In the genomic region with DNA sequence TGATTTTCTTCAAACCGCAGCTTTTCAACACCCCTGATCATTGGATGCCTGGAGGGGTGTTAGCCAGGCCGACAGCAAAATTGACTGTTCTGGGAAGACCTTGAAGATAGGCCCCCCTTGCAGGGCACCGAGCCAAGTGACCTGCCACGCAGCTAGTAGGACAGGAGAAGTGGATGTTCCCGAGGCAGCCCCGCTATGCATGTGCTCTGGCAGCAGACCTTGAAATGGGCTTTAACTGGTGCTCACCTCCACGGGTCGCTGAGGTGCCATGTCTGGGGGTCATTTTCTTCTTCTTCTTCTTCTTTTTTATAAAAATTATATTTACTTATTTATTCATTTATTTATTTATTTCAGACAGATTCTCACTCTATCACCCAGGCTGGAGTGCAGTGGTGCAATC, we compare ENCODE assay signal across 13 cellular contexts. TPM values are rescaled to one million over a fixed set of nuclear protein-coding genes. Genes with fewer than 3 reads are reported as not detected.
DNase-seq lines count a peak whose midpoint lies in the region; ATAC-seq and TF ChIP-seq lines count a peak whose summit lies in the region.
"Had no signal": no experiment of that assay in that cellular context is flagged by ENCODE, and none has a peak within 500 bp of the region (broad histone marks: within the 10 kb centered on the region; RNA-seq: fewer than 3 reads in every experiment).

No MANE protein-coding gene starts in this region.

- no peaks in the 10 kb centered on the region for H3K36me3 ChIP-seq in right atrium auricular region
- H3K36me3 ChIP-seq in sigmoid colon: no peaks in the 10 kb centered on the region
- H3K36me3 ChIP-seq in aorta (ENCODE audit: control insufficient read depth in 1 of 2, insufficient read depth in 2 of 2, low read length in 1 of 2): no peaks in the 10 kb centered on the region
- H3K36me3 ChIP-seq: BLaER1 treated with 17β-estradiol and CSF1 and Interleukin-3, amounts not matched to agents 10 nM and 100 nM; HAP-1 had no signal

- H3K4me3 ChIP-seq in right atrium auricular region: no peak overlapping the region
- no peak overlapping the region for H3K4me3 ChIP-seq in coronary artery
- no peak overlapping the region for H3K4me3 ChIP-seq in sigmoid colon
- no peak overlapping the region for H3K4me3 ChIP-seq in aorta (ENCODE audit: low read length in 2 of 2)
- H3K4me3 ChIP-seq: BLaER1 treated with 17β-estradiol and CSF1 and Interleukin-3, amounts not matched to agents 10 nM and 100 nM; HAP-1 had no signal

- TF ChIP-seq EP300 in sigmoid colon (IDR thresholded peaks at IDR 0.05): no peak

- intact Hi-C loops in cardiac septum (cut with DNase I) (no loop called here), sigmoid colon (cut with DNase I) (no loop called here), aorta (cut with DNase I) (no loop called here)

- H3K27ac ChIP-seq in right atrium auricular region (no peak overlapping the region), coronary artery (no peak overlapping the region), sigmoid colon (no peak overlapping the region), aorta (ENCODE audit: low read depth in 1 of 2, low read length in 2 of 2) (no peak overlapping the region)
- H3K27ac ChIP-seq: BLaER1 treated with 17β-estradiol and CSF1 and Interleukin-3, amounts not matched to agents 10 nM and 100 nM had no signal

- H3K9me3 ChIP-seq in right atrium auricular region: no peaks in the 10 kb centered on the region
- H3K9me3 ChIP-seq in sigmoid colon: no peaks in the 10 kb centered on the region
- no peaks in the 10 kb centered on the region for H3K9me3 ChIP-seq in aorta (ENCODE audit: control insufficient read depth, low read length)
- H3K9me3 ChIP-seq: BLaER1 treated with 17β-estradiol and CSF1 and Interleukin-3, amounts not matched to agents 10 nM and 100 nM; HAP-1 had no signal

- H3K4me1 ChIP-seq in right atrium auricular region (no peaks in the 10 kb centered on the region), sigmoid colon (no peaks in the 10 kb centered on the region), aorta (ENCODE audit: control insufficient read depth in 1 of 2, insufficient read depth in 2 of 2, low read length in 2 of 2) (no peaks in the 10 kb centered on the region)
- H3K4me1 ChIP-seq: BLaER1 treated with 17β-estradiol and CSF1 and Interleukin-3, amounts not matched to agents 10 nM and 100 nM; HAP-1 had no signal

- H3K27me3 ChIP-seq in right atrium auricular region (no peaks in the 10 kb centered on the region), sigmoid colon (no peaks in the 10 kb centered on the region), aorta (ENCODE audit: control insufficient read depth in 1 of 2, insufficient read depth in 2 of 2, low read length in 1 of 2) (no peaks in the 10 kb centered on the region)
- H3K27me3 ChIP-seq: BLaER1 treated with 17β-estradiol and CSF1 and Interleukin-3, amounts not matched to agents 10 nM and 100 nM had no signal

- DNase-seq in cardiac septum (ENCODE audit: low spot score) (peak; percentile 68), right atrium auricular region (ENCODE audit: low spot score) (no peak), coronary artery (ENCODE audit: low spot score) (peak; percentile 54), sigmoid colon (peak; percentile 38), aorta (peak; percentile 41 to 52), HK-2 (ENCODE audit: unreplicated experiment) (no peak)
- DNase-seq: ACHN; Calu3; CD4-positive, CD25-positive, alpha-beta regulatory T cell; DMS79 had no signal

- no peak for TF ChIP-seq POLR2A in sigmoid colon (IDR thresholded peaks at IDR 0.05)

- 78 to 85% methylated on average over 8 of the region's 8 CpGs for WGBS in sigmoid colon, 2 donors
- WGBS in aorta, 2 donors: 78 to 79% methylated on average over 8 of the region's 8 CpGs

- TF ChIP-seq CTCF in right atrium auricular region (IDR thresholded peaks at IDR 0.05) (no peak), coronary artery (IDR thresholded peaks at IDR 0.05) (no peak), sigmoid colon (IDR thresholded peaks at IDR 0.05) (no peak)

- ATAC-seq in aorta (ENCODE audit: low FRiP score) (no peak), GM21390 (IDR thresholded peaks at IDR 0.05; ENCODE audit: unreplicated experiment) (no peak)

RNA-seq across cellular contexts. Expression of a gene that starts 12.6 kb away (rescaled TPM):
- total RNA-seq in cardiac septum (22.4 TPM), right atrium auricular region (1 to 10 TPM; 2.2 to 2.7 TPM), sigmoid colon (1 to 10 TPM in 1 of 4 donors, under 1 TPM in 1, not detected in 2; 0.28 to 3.0 TPM), aorta (10 to 100 TPM in 1 of 2 donors, 1 to 10 TPM in 1; 2.9 to 15.2 TPM)
- polyA plus RNA-seq in sigmoid colon (under 1 TPM in 2 of 3 donors, not detected in 1; 0.36 to 0.60 TPM), aorta (1 to 10 TPM in 1 of 2 donors, not detected in 1; 2.1 TPM)

RNA-seq across cellular contexts. Expression of a gene that starts 44.4 kb away (rescaled TPM):
- 412 TPM for total RNA-seq in cardiac septum
- total RNA-seq in right atrium auricular region: 100 to 1,000 TPM; 271 to 353 TPM
- 100 to 1,000 TPM; 722 to 951 (median 753) TPM for total RNA-seq in sigmoid colon
- polyA plus RNA-seq in sigmoid colon: 1,000 to 10,000 TPM; 1,270 to 2,962 (median 2,425) TPM
- total RNA-seq in aorta: 100 to 1,000 TPM; 496 to 519 TPM
- polyA plus RNA-seq in aorta: 1,000 to 10,000 TPM; 1,947 to 4,113 TPM

Comparison
In these comparisons a context has a peak if more than half of its experiments do, and no peak if none do; other contexts are left out.
1. DNase-seq: peak in cardiac septum (single experiment), coronary artery (single experiment), sigmoid colon (single experiment) and aorta (2 of 2); none in right atrium auricular region (single experiment) and HK-2 (single experiment).